21 cellular contexts compared by ENCODE assay signal in the genomic region with DNA sequence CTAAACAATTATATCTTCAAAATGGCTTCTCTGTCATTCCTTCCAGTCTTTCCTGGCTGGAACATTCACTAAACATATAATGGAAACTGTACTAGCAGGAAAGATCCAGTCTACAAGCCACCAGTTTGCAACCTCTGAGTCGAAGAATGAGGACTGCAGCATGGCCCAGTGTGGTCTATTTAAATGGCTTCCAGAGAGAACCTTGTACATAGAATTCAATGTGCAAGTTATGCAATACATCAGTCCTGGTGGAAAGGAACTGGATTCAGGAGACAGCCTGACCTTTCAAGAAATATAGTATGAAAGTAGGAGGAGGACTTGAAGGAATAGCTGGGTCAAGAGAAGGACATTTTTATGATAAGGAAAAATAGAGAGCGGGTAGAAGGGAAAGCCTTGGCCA. TPM values are rescaled to one million over a fixed set of nuclear protein-coding genes. Genes with fewer than 3 reads are reported as not detected.
"Had no signal": no experiment of that assay in that cellular context is flagged by ENCODE, and none has a peak within 500 bp of the region (broad histone marks: within the 10 kb centered on the region; RNA-seq: fewer than 3 reads in every experiment).

No MANE protein-coding gene starts in this region.

- H3K9ac ChIP-seq: neural progenitor cell had no signal

- H3K36me3 ChIP-seq: heart left ventricle, neural progenitor cell, vagina had no signal

- H3K4me2 ChIP-seq: neural progenitor cell had no signal

- ATAC-seq: activated CD8-positive, alpha-beta T cell treated with anti-CD3 and anti-CD28 coated beads for 36 hours; activated naive CD8-positive, alpha-beta T cell treated with anti-CD3 and anti-CD28 coated beads, Interleukin-2, amount 50 U/mL, for 24 hours; esophagus mucosa; left colon; naive thymus-derived CD8-positive, alpha-beta T cell had no signal

- H3K4me3 ChIP-seq: body of pancreas, heart left ventricle, lung, neural progenitor cell, skin epidermis, vagina had no signal

- H3K27me3 ChIP-seq: body of pancreas, heart left ventricle, neural progenitor cell, vagina had no signal

- DNase-seq: activated CD4-positive, alpha-beta T cell treated with anti-CD3 and anti-CD28 coated beads for 4 hours; activated CD4-positive, CD25-positive, alpha-beta regulatory T cell; activated CD8-positive, alpha-beta T cell treated with anti-CD3 and anti-CD28 coated beads for 36 hours; activated gamma-delta T cell; activated naive CD4-positive, alpha-beta T cell treated with anti-CD3 and anti-CD28 coated beads, Interleukin-2, amount 50 U/mL, for 16 hours; activated naive CD8-positive, alpha-beta T cell treated with anti-CD3 and anti-CD28 coated beads, Interleukin-2, amount 50 U/mL, for 24 hours; effector memory CD4-positive, alpha-beta T cell; islet precursor cell; naive thymus-derived CD8-positive, alpha-beta T cell; posterior cingulate gyrus; stimulated activated CD4-positive, alpha-beta T cell treated with anti-CD3 and anti-CD28 coated beads, Interleukin-1b, Interleukin-23, amount 100 ng/mL, for 48 hours; T1000; trophoblast cell had no signal

- H2AFZ ChIP-seq: neural progenitor cell had no signal

- H3K4me1 ChIP-seq: neural progenitor cell, vagina had no signal

- H3K27ac ChIP-seq: body of pancreas, neural progenitor cell, skin epidermis, vagina had no signal

- H3K9me3 ChIP-seq: body of pancreas, heart left ventricle, vagina had no signal

RNA-seq across cellular contexts. Expression of gene NEK10, which starts 49.9 kb away (rescaled TPM):
- total RNA-seq: vagina had no signal
- polyA plus RNA-seq: naive thymus-derived CD8-positive, alpha-beta T cell had no signal
